In genomic region chr15:56242576-56243116, GRCh38 we compare ENCODE assay signal across 8 cellular contexts. TPM values are rescaled to one million over a fixed set of nuclear protein-coding genes. Genes with fewer than 3 reads are reported as not detected.
DNase-seq lines count a peak whose midpoint lies in the region; ATAC-seq and TF ChIP-seq lines count a peak whose summit lies in the region.

No MANE protein-coding gene starts in this region.

- intact Hi-C loops in activated CD4-positive, alpha-beta T cell treated with anti-CD3 and anti-CD28 coated beads for 36 hours (cut with DNase I, micrococcal nuclease), result loop anchor here (2.0 to 10.0 kb wide), 6 partner anchors 35 to 642 kb away; partner anchors contain the start of gene NEDD4 (in 1 of the 2)

- no peaks in the 10 kb centered on the region for H3K27me3 ChIP-seq in esophagus (ENCODE audit: control insufficient read depth in 1 of 2, insufficient read depth in 2 of 2, low read length in 2 of 2)

- peak overlapping the region; percentile 80 for H3K4me3 Mint-ChIP-seq in activated CD4-positive, alpha-beta T cell treated with anti-CD3 and anti-CD28 coated beads for 36 hours
- peak overlapping the region; percentile 87 for H3K4me3 Mint-ChIP-seq in progenitor cell of endocrine pancreas (ENCODE audit: low read depth)

- H3K36me3 Mint-ChIP-seq in activated CD4-positive, alpha-beta T cell treated with anti-CD3 and anti-CD28 coated beads for 36 hours (ENCODE audit: low read depth), result peaks cover 12% of the 10 kb centered on the region
- peaks cover 4% of the 10 kb centered on the region for H3K36me3 Mint-ChIP-seq in progenitor cell of endocrine pancreas (ENCODE audit: insufficient read depth)

- POLR2A ChIA-PET in activated CD4-positive, alpha-beta T cell treated with anti-CD3 and anti-CD28 coated beads for 36 hours (lab: Charles Lee), result no interaction called here

- peak overlapping the region; percentile 71 for H3K9ac ChIP-seq in SK-N-MC (ENCODE audit: insufficient read length)

- ATAC-seq in activated CD4-positive, alpha-beta T cell treated with anti-CD3 and anti-CD28 coated beads for 36 hours, result no peak
- no peak for ATAC-seq in GM18861 (IDR thresholded peaks at IDR 0.05; ENCODE audit: unreplicated experiment)

- H3K4me3 ChIP-seq in SK-N-MC (peak overlapping the region; percentile 90), esophagus (ENCODE audit: low read depth in 1 of 2, low read length in 2 of 2) (peak overlapping the region; percentile 80 to 93)

- H3K27ac ChIP-seq in SK-N-MC (peak overlapping the region; percentile 16; the same call in 1 of the 2 replicates), esophagus (ENCODE audit: low read depth in 2 of 2, low read length in 1 of 2) (peak overlapping the region; percentile 92 to 93)

- DNase-seq in activated CD4-positive, alpha-beta T cell treated with anti-CD3 and anti-CD28 coated beads for 36 hours, result no peak
- no peak for DNase-seq in activated CD4-positive, alpha-beta T cell treated with anti-CD3 and anti-CD28 coated beads for 1 hour
- DNase-seq in SK-N-MC (ENCODE audit: low read depth, low spot score) (no peak), progenitor cell of endocrine pancreas (ENCODE audit: low spot score, unreplicated experiment) (no peak), kidney glomerular epithelial cell (lab: John Stamatoyannopoulos, UW) (no peak)
- no peak for DNase-seq in activated CD8-positive, alpha-beta memory T cell treated with anti-CD3 and anti-CD28 coated beads, Interleukin-2, amount 50 U/mL, for 48 hours

- WGBS in esophagus, 2 donors, result 0% methylated on average over 11 of the region's 11 CpGs

- H3K36me3 ChIP-seq in SK-N-MC (ENCODE audit: insufficient read depth, low read length) (peaks cover 8% of the 10 kb centered on the region; the same call in 1 of the 2 replicates), esophagus (ENCODE audit: control insufficient read depth in 2 of 2, insufficient read depth in 2 of 2, low read length in 1 of 2) (no peaks in the 10 kb centered on the region)

- TF ChIP-seq CTCF in progenitor cell of endocrine pancreas (IDR thresholded peaks at IDR 0.05; ENCODE audit: unreplicated experiment), result no peak

- no peaks in the 10 kb centered on the region for H3K9me3 ChIP-seq in SK-N-MC (ENCODE audit: low read depth, low read length)
- no peaks in the 10 kb centered on the region for H3K9me3 ChIP-seq in esophagus (ENCODE audit: control insufficient read depth in 2 of 2, insufficient read depth in 1 of 2, low read depth in 1 of 2, low read length in 1 of 2)

- H3K4me1 Mint-ChIP-seq in activated CD4-positive, alpha-beta T cell treated with anti-CD3 and anti-CD28 coated beads for 36 hours, result peaks cover 37% of the 10 kb centered on the region
- H3K4me1 Mint-ChIP-seq in progenitor cell of endocrine pancreas (ENCODE audit: low read depth), result peaks cover 23% of the 10 kb centered on the region

- peak overlapping the region; percentile 83 for H3K27ac Mint-ChIP-seq in activated CD4-positive, alpha-beta T cell treated with anti-CD3 and anti-CD28 coated beads for 36 hours
- H3K27ac Mint-ChIP-seq in progenitor cell of endocrine pancreas, result peak overlapping the region; percentile 90

- peaks cover 1% of the 10 kb centered on the region for H3K9me3 Mint-ChIP-seq in activated CD4-positive, alpha-beta T cell treated with anti-CD3 and anti-CD28 coated beads for 36 hours (ENCODE audit: low read depth)
- H3K9me3 Mint-ChIP-seq in progenitor cell of endocrine pancreas (ENCODE audit: low read depth), result no peaks in the 10 kb centered on the region

- CTCF ChIA-PET in activated CD4-positive, alpha-beta T cell treated with anti-CD3 and anti-CD28 coated beads for 36 hours (lab: Charles Lee), result interaction anchor here (0.6 kb wide), 1 partner anchor 68 kb away, joined by 4 read pairs; no protein-coding TSS in a partner anchor

- peaks cover 0 to 5% of the 10 kb centered on the region in 2 donors for H3K4me1 ChIP-seq in esophagus (ENCODE audit: control insufficient read depth in 2 of 2, insufficient read depth in 2 of 2, low read length in 1 of 2)

- H3K27me3 Mint-ChIP-seq in activated CD4-positive, alpha-beta T cell treated with anti-CD3 and anti-CD28 coated beads for 36 hours, result no peaks in the 10 kb centered on the region
- peaks cover 9% of the 10 kb centered on the region for H3K27me3 Mint-ChIP-seq in progenitor cell of endocrine pancreas

RNA-seq across cellular contexts. Expression of gene RFX7, which starts 1.0 kb away (rescaled TPM):
- 10 to 100 TPM; 24.0 to 31.4 TPM for total RNA-seq in activated CD4-positive, alpha-beta T cell treated with anti-CD3 and anti-CD28 coated beads for 36 hours
- 1 to 10 TPM; 1.9 TPM for polyA plus RNA-seq in esophagus
- 33.6 and 36.5 TPM in 2 replicates for total RNA-seq in progenitor cell of endocrine pancreas
